ENCODE assay signal across 1 cellular context in the genomic region with DNA sequence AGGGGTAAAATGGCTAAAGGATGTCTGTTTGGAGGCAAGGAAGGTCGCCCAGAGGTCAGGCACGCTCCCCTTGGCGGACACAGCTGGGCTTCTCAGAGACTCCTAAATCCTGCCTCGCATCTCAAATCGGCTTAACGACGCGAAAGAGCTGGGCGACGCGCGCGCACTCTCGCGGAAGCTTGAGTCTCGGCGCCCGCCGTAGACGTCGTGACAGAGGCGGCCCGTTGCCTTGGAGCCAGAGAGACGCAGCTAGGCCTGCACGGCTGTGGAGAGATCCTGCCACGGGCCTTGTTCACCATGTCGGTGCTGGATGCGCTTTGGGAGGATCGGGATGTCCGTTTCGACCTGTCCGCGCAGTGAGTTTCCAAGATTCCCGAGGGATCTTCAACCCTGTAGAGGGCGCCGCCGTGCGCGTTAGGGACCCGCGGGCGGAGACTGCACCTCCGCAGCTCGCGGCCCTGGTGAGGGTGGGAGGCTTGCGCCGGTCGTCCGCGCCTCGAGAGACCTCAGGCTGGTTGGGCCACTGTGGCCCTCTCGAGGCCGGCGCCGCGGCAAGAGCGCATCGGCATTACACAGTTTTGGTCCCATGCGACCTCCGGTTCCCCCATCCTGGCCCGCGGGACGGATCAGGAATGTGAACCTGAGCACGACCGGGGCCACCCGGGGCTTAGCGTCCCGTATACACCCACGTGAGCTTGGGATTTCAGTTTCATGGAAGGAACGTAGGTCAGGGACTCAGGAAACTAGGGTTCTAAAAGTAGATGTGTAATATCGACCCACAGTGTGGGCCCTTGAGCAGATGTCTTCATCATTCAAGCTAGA.
TF ChIP-seq lines count a peak whose summit lies in the region.

A gene (plus strand): TSS at position 238 of the 822 bp plus-strand sequence. CDS start 60 bp downstream, at position 298.

TF ChIP-seq in HepG2, 621 proteins besides CTCF, POLR2A, EP300 and RAD21 (continued from another document and continues in another):
- TF ChIP-seq ZNF331 (CRISPR knock-in tag; IDR thresholded peaks at IDR 0.05), result peak; percentile 89; the same call in 1 of the 2 replicates
- TF ChIP-seq, protein P1, sequence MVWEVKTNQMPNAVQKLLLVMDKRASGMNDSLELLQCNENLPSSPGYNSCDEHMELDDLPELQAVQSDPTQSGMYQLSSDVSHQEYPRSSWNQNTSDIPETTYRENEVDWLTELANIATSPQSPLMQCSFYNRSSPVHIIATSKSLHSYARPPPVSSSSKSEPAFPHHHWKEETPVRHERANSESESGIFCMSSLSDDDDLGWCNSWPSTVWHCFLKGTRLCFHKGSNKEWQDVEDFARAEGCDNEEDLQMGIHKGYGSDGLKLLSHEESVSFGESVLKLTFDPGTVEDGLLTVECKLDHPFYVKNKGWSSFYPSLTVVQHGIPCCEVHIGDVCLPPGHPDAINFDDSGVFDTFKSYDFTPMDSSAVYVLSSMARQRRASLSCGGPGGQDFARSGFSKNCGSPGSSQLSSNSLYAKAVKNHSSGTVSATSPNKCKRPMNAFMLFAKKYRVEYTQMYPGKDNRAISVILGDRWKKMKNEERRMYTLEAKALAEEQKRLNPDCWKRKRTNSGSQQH (CRISPR knock-in tag; IDR thresholded peaks at IDR 0.05; ENCODE audit: low read depth), result peak; percentile 76
- TF ChIP-seq ZNF430 (CRISPR knock-in tag; IDR thresholded peaks at IDR 0.05), result peak; percentile 93
- peak; percentile 92 for TF ChIP-seq RFXAP (CRISPR knock-in tag; IDR thresholded peaks at IDR 0.05; ENCODE audit: borderline replicate concordance)
- no peak for TF ChIP-seq TCF7 (IDR thresholded peaks at IDR 0.05; ENCODE audit: low read depth)
- TF ChIP-seq NKX3-1 (CRISPR knock-in tag; IDR thresholded peaks at IDR 0.05), result no peak
- no peak for TF ChIP-seq PHF5A (CRISPR knock-in tag; IDR thresholded peaks at IDR 0.05; ENCODE audit: low read depth, unreplicated experiment)
- TF ChIP-seq ATF1 (CRISPR knock-in tag; IDR thresholded peaks at IDR 0.05), result no peak
- TF ChIP-seq, protein P2, sequence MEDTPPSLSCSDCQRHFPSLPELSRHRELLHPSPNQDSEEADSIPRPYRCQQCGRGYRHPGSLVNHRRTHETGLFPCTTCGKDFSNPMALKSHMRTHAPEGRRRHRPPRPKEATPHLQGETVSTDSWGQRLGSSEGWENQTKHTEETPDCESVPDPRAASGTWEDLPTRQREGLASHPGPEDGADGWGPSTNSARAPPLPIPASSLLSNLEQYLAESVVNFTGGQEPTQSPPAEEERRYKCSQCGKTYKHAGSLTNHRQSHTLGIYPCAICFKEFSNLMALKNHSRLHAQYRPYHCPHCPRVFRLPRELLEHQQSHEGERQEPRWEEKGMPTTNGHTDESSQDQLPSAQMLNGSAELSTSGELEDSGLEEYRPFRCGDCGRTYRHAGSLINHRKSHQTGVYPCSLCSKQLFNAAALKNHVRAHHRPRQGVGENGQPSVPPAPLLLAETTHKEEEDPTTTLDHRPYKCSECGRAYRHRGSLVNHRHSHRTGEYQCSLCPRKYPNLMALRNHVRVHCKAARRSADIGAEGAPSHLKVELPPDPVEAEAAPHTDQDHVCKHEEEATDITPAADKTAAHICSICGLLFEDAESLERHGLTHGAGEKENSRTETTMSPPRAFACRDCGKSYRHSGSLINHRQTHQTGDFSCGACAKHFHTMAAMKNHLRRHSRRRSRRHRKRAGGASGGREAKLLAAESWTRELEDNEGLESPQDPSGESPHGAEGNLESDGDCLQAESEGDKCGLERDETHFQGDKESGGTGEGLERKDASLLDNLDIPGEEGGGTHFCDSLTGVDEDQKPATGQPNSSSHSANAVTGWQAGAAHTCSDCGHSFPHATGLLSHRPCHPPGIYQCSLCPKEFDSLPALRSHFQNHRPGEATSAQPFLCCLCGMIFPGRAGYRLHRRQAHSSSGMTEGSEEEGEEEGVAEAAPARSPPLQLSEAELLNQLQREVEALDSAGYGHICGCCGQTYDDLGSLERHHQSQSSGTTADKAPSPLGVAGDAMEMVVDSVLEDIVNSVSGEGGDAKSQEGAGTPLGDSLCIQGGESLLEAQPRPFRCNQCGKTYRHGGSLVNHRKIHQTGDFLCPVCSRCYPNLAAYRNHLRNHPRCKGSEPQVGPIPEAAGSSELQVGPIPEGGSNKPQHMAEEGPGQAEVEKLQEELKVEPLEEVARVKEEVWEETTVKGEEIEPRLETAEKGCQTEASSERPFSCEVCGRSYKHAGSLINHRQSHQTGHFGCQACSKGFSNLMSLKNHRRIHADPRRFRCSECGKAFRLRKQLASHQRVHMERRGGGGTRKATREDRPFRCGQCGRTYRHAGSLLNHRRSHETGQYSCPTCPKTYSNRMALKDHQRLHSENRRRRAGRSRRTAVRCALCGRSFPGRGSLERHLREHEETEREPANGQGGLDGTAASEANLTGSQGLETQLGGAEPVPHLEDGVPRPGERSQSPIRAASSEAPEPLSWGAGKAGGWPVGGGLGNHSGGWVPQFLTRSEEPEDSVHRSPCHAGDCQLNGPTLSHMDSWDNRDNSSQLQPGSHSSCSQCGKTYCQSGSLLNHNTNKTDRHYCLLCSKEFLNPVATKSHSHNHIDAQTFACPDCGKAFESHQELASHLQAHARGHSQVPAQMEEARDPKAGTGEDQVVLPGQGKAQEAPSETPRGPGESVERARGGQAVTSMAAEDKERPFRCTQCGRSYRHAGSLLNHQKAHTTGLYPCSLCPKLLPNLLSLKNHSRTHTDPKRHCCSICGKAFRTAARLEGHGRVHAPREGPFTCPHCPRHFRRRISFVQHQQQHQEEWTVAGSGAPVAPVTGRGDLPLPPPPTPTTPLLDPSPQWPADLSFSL (CRISPR knock-in tag; IDR thresholded peaks at IDR 0.05), result peak; percentile 14; the same call in 1 of the 2 replicates
- TF ChIP-seq, protein P3, sequence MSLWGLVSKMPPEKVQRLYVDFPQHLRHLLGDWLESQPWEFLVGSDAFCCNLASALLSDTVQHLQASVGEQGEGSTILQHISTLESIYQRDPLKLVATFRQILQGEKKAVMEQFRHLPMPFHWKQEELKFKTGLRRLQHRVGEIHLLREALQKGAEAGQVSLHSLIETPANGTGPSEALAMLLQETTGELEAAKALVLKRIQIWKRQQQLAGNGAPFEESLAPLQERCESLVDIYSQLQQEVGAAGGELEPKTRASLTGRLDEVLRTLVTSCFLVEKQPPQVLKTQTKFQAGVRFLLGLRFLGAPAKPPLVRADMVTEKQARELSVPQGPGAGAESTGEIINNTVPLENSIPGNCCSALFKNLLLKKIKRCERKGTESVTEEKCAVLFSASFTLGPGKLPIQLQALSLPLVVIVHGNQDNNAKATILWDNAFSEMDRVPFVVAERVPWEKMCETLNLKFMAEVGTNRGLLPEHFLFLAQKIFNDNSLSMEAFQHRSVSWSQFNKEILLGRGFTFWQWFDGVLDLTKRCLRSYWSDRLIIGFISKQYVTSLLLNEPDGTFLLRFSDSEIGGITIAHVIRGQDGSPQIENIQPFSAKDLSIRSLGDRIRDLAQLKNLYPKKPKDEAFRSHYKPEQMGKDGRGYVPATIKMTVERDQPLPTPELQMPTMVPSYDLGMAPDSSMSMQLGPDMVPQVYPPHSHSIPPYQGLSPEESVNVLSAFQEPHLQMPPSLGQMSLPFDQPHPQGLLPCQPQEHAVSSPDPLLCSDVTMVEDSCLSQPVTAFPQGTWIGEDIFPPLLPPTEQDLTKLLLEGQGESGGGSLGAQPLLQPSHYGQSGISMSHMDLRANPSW (CRISPR knock-in tag; IDR thresholded peaks at IDR 0.05; ENCODE audit: borderline replicate concordance), result peak; percentile 64; the same call in 1 of the 2 replicates
- TF ChIP-seq ZNF775 (CRISPR knock-in tag; IDR thresholded peaks at IDR 0.05; ENCODE audit: borderline replicate concordance), result no peak
- TF ChIP-seq, protein P4, sequence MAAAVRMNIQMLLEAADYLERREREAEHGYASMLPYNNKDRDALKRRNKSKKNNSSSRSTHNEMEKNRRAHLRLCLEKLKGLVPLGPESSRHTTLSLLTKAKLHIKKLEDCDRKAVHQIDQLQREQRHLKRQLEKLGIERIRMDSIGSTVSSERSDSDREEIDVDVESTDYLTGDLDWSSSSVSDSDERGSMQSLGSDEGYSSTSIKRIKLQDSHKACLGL (CRISPR knock-in tag; IDR thresholded peaks at IDR 0.05), result peak; percentile 83
- TF ChIP-seq ZNF792 (CRISPR knock-in tag; IDR thresholded peaks at IDR 0.05), result peak; percentile 86; the same call in 1 of the 2 replicates
- peak; percentile 87 for TF ChIP-seq ZNF317 (CRISPR knock-in tag; IDR thresholded peaks at IDR 0.05)
- TF ChIP-seq HMG20B (CRISPR knock-in tag; conservative IDR thresholded peaks at IDR 0.05), result no peak
- TF ChIP-seq, protein P5, sequence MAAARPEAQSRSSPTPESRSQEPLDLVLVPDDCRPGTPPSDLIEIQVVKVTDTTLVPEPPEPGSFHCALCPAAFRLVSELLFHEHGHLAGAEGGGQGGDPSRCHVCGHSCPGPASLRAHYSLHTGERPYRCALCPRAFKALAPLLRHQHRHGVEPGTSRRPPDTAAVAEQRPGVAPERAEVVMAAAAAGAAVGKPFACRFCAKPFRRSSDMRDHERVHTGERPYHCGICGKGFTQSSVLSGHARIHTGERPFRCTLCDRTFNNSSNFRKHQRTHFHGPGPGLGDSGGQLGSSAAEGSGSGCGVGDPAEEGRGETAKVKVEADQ (CRISPR knock-in tag; IDR thresholded peaks at IDR 0.05; ENCODE audit: borderline replicate concordance), result no peak
- TF ChIP-seq ZNF136 (CRISPR knock-in tag; IDR thresholded peaks at IDR 0.05; ENCODE audit: low read depth), result no peak; the same call in 1 of the 2 replicates
- peak; percentile 33; the same call in 1 of the 2 replicates for TF ChIP-seq NFYC (CRISPR knock-in tag; IDR thresholded peaks at IDR 0.05)
- TF ChIP-seq ATRX (CRISPR knock-in tag; IDR thresholded peaks at IDR 0.05; ENCODE audit: borderline replicate concordance), result no peak
- peak; percentile 83; the same call in 1 of the 2 replicates for TF ChIP-seq KLF15 (CRISPR knock-in tag; IDR thresholded peaks at IDR 0.05; ENCODE audit: borderline replicate concordance)
- TF ChIP-seq ESRRA (CRISPR knock-in tag; IDR thresholded peaks at IDR 0.05; ENCODE audit: low read depth), result no peak; the same call in 1 of the 2 replicates
- TF ChIP-seq, protein P6, sequence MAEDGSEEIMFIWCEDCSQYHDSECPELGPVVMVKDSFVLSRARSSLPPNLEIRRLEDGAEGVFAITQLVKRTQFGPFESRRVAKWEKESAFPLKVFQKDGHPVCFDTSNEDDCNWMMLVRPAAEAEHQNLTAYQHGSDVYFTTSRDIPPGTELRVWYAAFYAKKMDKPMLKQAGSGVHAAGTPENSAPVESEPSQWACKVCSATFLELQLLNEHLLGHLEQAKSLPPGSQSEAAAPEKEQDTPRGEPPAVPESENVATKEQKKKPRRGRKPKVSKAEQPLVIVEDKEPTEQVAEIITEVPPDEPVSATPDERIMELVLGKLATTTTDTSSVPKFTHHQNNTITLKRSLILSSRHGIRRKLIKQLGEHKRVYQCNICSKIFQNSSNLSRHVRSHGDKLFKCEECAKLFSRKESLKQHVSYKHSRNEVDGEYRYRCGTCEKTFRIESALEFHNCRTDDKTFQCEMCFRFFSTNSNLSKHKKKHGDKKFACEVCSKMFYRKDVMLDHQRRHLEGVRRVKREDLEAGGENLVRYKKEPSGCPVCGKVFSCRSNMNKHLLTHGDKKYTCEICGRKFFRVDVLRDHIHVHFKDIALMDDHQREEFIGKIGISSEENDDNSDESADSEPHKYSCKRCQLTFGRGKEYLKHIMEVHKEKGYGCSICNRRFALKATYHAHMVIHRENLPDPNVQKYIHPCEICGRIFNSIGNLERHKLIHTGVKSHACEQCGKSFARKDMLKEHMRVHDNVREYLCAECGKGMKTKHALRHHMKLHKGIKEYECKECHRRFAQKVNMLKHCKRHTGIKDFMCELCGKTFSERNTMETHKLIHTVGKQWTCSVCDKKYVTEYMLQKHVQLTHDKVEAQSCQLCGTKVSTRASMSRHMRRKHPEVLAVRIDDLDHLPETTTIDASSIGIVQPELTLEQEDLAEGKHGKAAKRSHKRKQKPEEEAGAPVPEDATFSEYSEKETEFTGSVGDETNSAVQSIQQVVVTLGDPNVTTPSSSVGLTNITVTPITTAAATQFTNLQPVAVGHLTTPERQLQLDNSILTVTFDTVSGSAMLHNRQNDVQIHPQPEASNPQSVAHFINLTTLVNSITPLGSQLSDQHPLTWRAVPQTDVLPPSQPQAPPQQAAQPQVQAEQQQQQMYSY (CRISPR knock-in tag; IDR thresholded peaks at IDR 0.05), result peak; percentile 74; the same call in 1 of the 2 replicates
- no peak for TF ChIP-seq ZNF577 (CRISPR knock-in tag; IDR thresholded peaks at IDR 0.05; ENCODE audit: borderline replicate concordance, low read depth)
- TF ChIP-seq SP140L (CRISPR knock-in tag; IDR thresholded peaks at IDR 0.05; ENCODE audit: borderline replicate concordance), result 0 out of 2 replicates have a peak, but pooled peaks have one; percentile 44
- TF ChIP-seq ZSCAN25 (CRISPR knock-in tag; IDR thresholded peaks at IDR 0.05), result peak; percentile 71; the same call in 1 of the 2 replicates
- TF ChIP-seq, protein P7, sequence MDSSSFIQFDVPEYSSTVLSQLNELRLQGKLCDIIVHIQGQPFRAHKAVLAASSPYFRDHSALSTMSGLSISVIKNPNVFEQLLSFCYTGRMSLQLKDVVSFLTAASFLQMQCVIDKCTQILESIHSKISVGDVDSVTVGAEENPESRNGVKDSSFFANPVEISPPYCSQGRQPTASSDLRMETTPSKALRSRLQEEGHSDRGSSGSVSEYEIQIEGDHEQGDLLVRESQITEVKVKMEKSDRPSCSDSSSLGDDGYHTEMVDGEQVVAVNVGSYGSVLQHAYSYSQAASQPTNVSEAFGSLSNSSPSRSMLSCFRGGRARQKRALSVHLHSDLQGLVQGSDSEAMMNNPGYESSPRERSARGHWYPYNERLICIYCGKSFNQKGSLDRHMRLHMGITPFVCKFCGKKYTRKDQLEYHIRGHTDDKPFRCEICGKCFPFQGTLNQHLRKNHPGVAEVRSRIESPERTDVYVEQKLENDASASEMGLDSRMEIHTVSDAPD (CRISPR knock-in tag; IDR thresholded peaks at IDR 0.05), result peak; percentile 88
- no peak for TF ChIP-seq FOXA1 (IDR thresholded peaks at IDR 0.05)
- TF ChIP-seq FOXA1 (CRISPR knock-in tag; IDR thresholded peaks at IDR 0.05), result 0 out of 2 replicates have a peak, but pooled peaks have one; percentile 5
- peak; percentile 85; the same call in 1 of the 2 replicates for TF ChIP-seq HOXA9 (CRISPR knock-in tag; IDR thresholded peaks at IDR 0.05; ENCODE audit: borderline replicate concordance)
- peak; percentile 75; the same call in 1 of the 2 replicates for TF ChIP-seq AKAP8 (CRISPR knock-in tag; IDR thresholded peaks at IDR 0.05)
- 0 out of 2 replicates have a peak, but pooled peaks have one; percentile 72 for TF ChIP-seq TEAD2 (CRISPR knock-in tag; IDR thresholded peaks at IDR 0.05)
- TF ChIP-seq RELA (CRISPR knock-in tag; IDR thresholded peaks at IDR 0.05), result peak; percentile 80; the same call in 1 of the 2 replicates
- TF ChIP-seq TAF1 (CRISPR knock-in tag; IDR thresholded peaks at IDR 0.05), result peak; percentile 71
- TF ChIP-seq BHLHE40 (IDR thresholded peaks at IDR 0.05; ENCODE audit: low read length), result peak; percentile 46; the same call in 1 of the 2 replicates
- TF ChIP-seq, protein P8, sequence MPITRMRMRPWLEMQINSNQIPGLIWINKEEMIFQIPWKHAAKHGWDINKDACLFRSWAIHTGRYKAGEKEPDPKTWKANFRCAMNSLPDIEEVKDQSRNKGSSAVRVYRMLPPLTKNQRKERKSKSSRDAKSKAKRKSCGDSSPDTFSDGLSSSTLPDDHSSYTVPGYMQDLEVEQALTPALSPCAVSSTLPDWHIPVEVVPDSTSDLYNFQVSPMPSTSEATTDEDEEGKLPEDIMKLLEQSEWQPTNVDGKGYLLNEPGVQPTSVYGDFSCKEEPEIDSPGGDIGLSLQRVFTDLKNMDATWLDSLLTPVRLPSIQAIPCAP (CRISPR knock-in tag; IDR thresholded peaks at IDR 0.05; ENCODE audit: low read depth), result no peak
- TF ChIP-seq SP5 (CRISPR knock-in tag; IDR thresholded peaks at IDR 0.05; ENCODE audit: borderline replicate concordance, low read depth), result 0 out of 2 replicates have a peak, but pooled peaks have one; percentile 24
- TF ChIP-seq SIN3B (IDR thresholded peaks at IDR 0.05; ENCODE audit: low read length), result 0 out of 2 replicates have a peak, but pooled peaks have one; percentile 3
- peak; percentile 83 for TF ChIP-seq PRMT3 (CRISPR knock-in tag; IDR thresholded peaks at IDR 0.05; ENCODE audit: borderline replicate concordance, low read depth)
